In genomic region chr10:105398202-105398601, GRCh38 we compare ENCODE assay signal across 28 cellular contexts.
A peak's percentile ranks its signal among the peaks of the same experiment; 100 is the strongest.
DNase-seq lines count a peak whose midpoint lies in the region; ATAC-seq and TF ChIP-seq lines count a peak whose summit lies in the region.
"Had no signal": no experiment of that assay in that cellular context is flagged by ENCODE, and none has a peak within 500 bp of the region (broad histone marks: within the 10 kb centered on the region; RNA-seq: fewer than 3 reads in every experiment).

No MANE protein-coding gene starts in this region.

- no peak for TF ChIP-seq CTCF in left ventricle myocardium inferior (IDR thresholded peaks at IDR 0.05; ENCODE audit: borderline replicate concordance)

- H3K4me3 ChIP-seq in left ventricle myocardium inferior = no peak overlapping the region
- H3K4me3 ChIP-seq: adrenal gland, vagina had no signal

- DNase-seq in DMS 273 (lab: John Stamatoyannopoulos, UW; ENCODE audit: unreplicated experiment) = peak; percentile 0
- DNase-seq in DMS 273 treated with DMSO at 0.1 percent for 48 hours (lab: John Stamatoyannopoulos, UW) = no peak
- peak; percentile 84 for DNase-seq in amniotic epithelial cell (ENCODE audit: low read depth)
- peak; percentile 25 for DNase-seq in left ventricle myocardium inferior
- peak; percentile 69 for DNase-seq in renal cortical epithelial cell (ENCODE audit: low read depth)
- no peak for DNase-seq in activated CD8-positive, alpha-beta memory T cell treated with anti-CD3 and anti-CD28 coated beads, Interleukin-2, amount 50 U/mL, for 4 hours
- DNase-seq: activated CD4-positive, alpha-beta T cell treated with anti-CD3 and anti-CD28 coated beads for 48 hours; activated CD8-positive, alpha-beta memory T cell treated with anti-CD3 and anti-CD28 coated beads for 24 hours; activated naive CD4-positive, alpha-beta T cell treated with Interleukin-2 at 50 U/mL for 16 hours; activated T-cell treated with anti-CD3 and anti-CD28 coated beads, Interleukin-2, amount 50 U/mL, for 4 hours; effector CD4-positive, alpha-beta T cell; IMR-90; naive thymus-derived CD4-positive, alpha-beta T cell; NCI-H1092; NCI-H1694 treated with DMSO at 0.1 percent for 48 hours; NCI-H524 treated with DMSO at 0.1 percent for 48 hours; small intestine; stimulated activated CD4-positive, alpha-beta T cell treated with anti-CD3 and anti-CD28 coated beads, Interleukin-1b, Interleukin-23, amount 100 ng/mL, for 48 hours; stimulated activated CD8-positive, alpha-beta memory T cell treated with anti-CD3 and anti-CD28 coated beads, Interleukin-4, amount 100 ng/mL, for 48 hours; stimulated activated naive CD8-positive, alpha-beta T cell treated with anti-CD3 and anti-CD28 coated beads, Interleukin-15, amount 100 ng/mL, for 72 hours had no signal

- H3K4me1 ChIP-seq in left ventricle myocardium inferior = no peaks in the 10 kb centered on the region
- H3K4me1 ChIP-seq: adrenal gland, vagina had no signal

- H3K27me3 ChIP-seq in left ventricle myocardium inferior (ENCODE audit: low read depth) = no peaks in the 10 kb centered on the region
- H3K27me3 ChIP-seq: adrenal gland, vagina had no signal

- ATAC-seq in HG03039 (IDR thresholded peaks at IDR 0.05; ENCODE audit: unreplicated experiment) (no peak), HG03565 (IDR thresholded peaks at IDR 0.05; ENCODE audit: unreplicated experiment) (no peak)
- ATAC-seq: activated T-cell treated with anti-CD3 and anti-CD28 coated beads, Interleukin-2, amount 50 U/mL, for 4 hours; left lobe of liver; naive thymus-derived CD4-positive, alpha-beta T cell; stimulated activated naive CD8-positive, alpha-beta T cell treated with anti-CD3 and anti-CD28 coated beads, Interleukin-15, amount 100 ng/mL, for 72 hours had no signal

- no peak overlapping the region for H3K27ac ChIP-seq in left ventricle myocardium inferior (replicated peaks)
- H3K27ac ChIP-seq: 22Rv1, adrenal gland, epithelial cell of prostate, vagina, VCaP had no signal

- peaks cover 6% of the 10 kb centered on the region for H3K9me3 ChIP-seq in left ventricle myocardium inferior (replicated peaks)
- H3K9me3 ChIP-seq: adrenal gland, vagina had no signal

- no peaks in the 10 kb centered on the region for H3K36me3 ChIP-seq in left ventricle myocardium inferior
- H3K36me3 ChIP-seq: adrenal gland, vagina had no signal

- intact Hi-C loops in left ventricle myocardium inferior (cut with micrococcal nuclease) = no loop called here

Comparison
In these comparisons a context has a peak if more than half of its experiments do, and no peak if none do; other contexts are left out.
1. DNase-seq: peak in DMS 273 (single experiment), amniotic epithelial cell (single experiment), left ventricle myocardium inferior (single experiment) and renal cortical epithelial cell (single experiment); none in DMS 273 treated with DMSO at 0.1 percent for 48 hours (single experiment) and activated CD8-positive, alpha-beta memory T cell treated with anti-CD3 and anti-CD28 coated beads, Interleukin-2, amount 50 U/mL, for 4 hours (single experiment).